In the genomic region with DNA sequence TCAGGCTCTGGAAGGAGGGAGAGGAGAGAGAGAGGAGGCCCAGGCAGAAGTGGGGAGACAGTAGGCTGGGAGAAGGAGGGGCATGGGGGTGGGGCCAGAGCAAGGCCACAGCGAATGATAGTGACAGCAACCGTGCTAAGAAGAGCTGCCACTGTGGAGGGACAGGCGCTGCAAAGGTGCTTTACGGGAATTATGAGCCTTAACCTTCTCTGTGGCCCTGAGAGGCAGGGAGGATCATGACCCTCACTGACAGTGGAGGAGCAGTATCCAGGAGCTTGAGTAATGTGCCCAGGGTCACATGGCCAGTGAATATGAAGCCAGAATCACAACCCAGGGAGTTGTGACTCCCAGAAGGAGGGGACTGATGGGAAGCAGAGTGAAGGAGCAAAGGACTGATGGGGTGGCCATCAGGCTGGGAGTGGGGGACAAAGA, we compare ENCODE assay signal across 18 cellular contexts. TPM values are rescaled to one million over a fixed set of nuclear protein-coding genes. Genes with fewer than 3 reads are reported as not detected.
DNase-seq lines count a peak whose midpoint lies in the region; ATAC-seq, FAIRE-seq and TF ChIP-seq lines count a peak whose summit lies in the region.
"Had no signal": no experiment of that assay in that cellular context is flagged by ENCODE, and none has a peak within 500 bp of the region (broad histone marks: within the 10 kb centered on the region; RNA-seq: fewer than 3 reads in every experiment).

No MANE protein-coding gene starts in this region.

- H2BK20ac ChIP-seq in H1 (ENCODE audit: low read length) = no peak overlapping the region

- peaks cover 53% of the 10 kb centered on the region for H3K4me1 Mint-ChIP-seq in mesothelial cell of epicardium
- peaks cover 34% of the 10 kb centered on the region for H3K4me1 Mint-ChIP-seq in stimulated activated naive CD8-positive, alpha-beta T cell treated with anti-CD3 and anti-CD28 coated beads, Interleukin-15, amount 100 ng/mL, for 72 hours
- H3K4me1 Mint-ChIP-seq in Caco-2 (ENCODE audit: low read depth, unreplicated experiment) = peaks cover 8% of the 10 kb centered on the region

- no peak for ATAC-seq in stimulated activated naive CD8-positive, alpha-beta T cell treated with anti-CD3 and anti-CD28 coated beads, Interleukin-15, amount 100 ng/mL, for 72 hours
- ATAC-seq in HG03025 (IDR thresholded peaks at IDR 0.05; ENCODE audit: low FRiP score, unreplicated experiment) = no peak

- no peak overlapping the region for H3K4me3 ChIP-seq in H1 (ENCODE audit: extremely low read depth in 1 of 4, insufficient read depth in 2 of 4, low read depth in 3 of 4, low read length in 4 of 4)
- H3K4me3 ChIP-seq in uterus = no peak overlapping the region
- no peak overlapping the region for H3K4me3 ChIP-seq in Caco-2 (ENCODE audit: low read depth, low read length)

- H4K20me1 ChIP-seq in H1 (replicated peaks in 1 of 2; ENCODE audit: control insufficient read depth in 1 of 2, insufficient read depth in 2 of 2, low read length in 2 of 2) = no peaks in the 10 kb centered on the region

- H4K5ac ChIP-seq in H1 (ENCODE audit: insufficient read length, low read depth, low read length) = peak overlapping the region; percentile 16

- no peak for TF ChIP-seq EP300 in H1 (IDR thresholded peaks at IDR 0.05; ENCODE audit: borderline replicate concordance in 1 of 2, low read depth in 2 of 2, low read length in 2 of 2)

- no peak overlapping the region; a peak in 1 of 4 replicates for H3K4me2 ChIP-seq in H1 (ENCODE audit: insufficient read depth in 1 of 2, low read depth in 2 of 2, low read length in 2 of 2)

- H4K8ac ChIP-seq in H1 (ENCODE audit: extremely low read depth, insufficient read depth, low read length) = no peak overlapping the region

- H3K4me3 Mint-ChIP-seq in mesothelial cell of epicardium (no peak overlapping the region), Caco-2 (ENCODE audit: unreplicated experiment) (no peak overlapping the region)
- H3K4me3 Mint-ChIP-seq in stimulated activated naive CD8-positive, alpha-beta T cell treated with anti-CD3 and anti-CD28 coated beads, Interleukin-15, amount 100 ng/mL, for 72 hours = no peak overlapping the region
- H3K4me3 Mint-ChIP-seq: activated CD4-positive, alpha-beta T cell treated with anti-CD3 and anti-CD28 coated beads, Interleukin-2, amount 10 ng/mL, durations not matched to agents 7 days and 5 days; HFFc6; memory B cell had no signal

- H3K18ac ChIP-seq in H1 (ENCODE audit: extremely low read depth, low read length) = no peak overlapping the region

- no peaks in the 10 kb centered on the region for H3K9me3 Mint-ChIP-seq in mesothelial cell of epicardium
- no peaks in the 10 kb centered on the region for H3K9me3 Mint-ChIP-seq in stimulated activated naive CD8-positive, alpha-beta T cell treated with anti-CD3 and anti-CD28 coated beads, Interleukin-15, amount 100 ng/mL, for 72 hours
- no peaks in the 10 kb centered on the region for H3K9me3 Mint-ChIP-seq in Caco-2 (ENCODE audit: unreplicated experiment)
- H3K9me3 Mint-ChIP-seq: activated CD4-positive, alpha-beta T cell treated with anti-CD3 and anti-CD28 coated beads, Interleukin-2, amount 10 ng/mL, durations not matched to agents 7 days and 5 days; HFFc6; memory B cell had no signal

- no peak overlapping the region for H3K56ac ChIP-seq in H1 (replicated peaks; ENCODE audit: insufficient read length, low read depth, low read length)

- no peak overlapping the region for H3K14ac ChIP-seq in H1 (ENCODE audit: insufficient read length)

- no peak overlapping the region for H3K4ac ChIP-seq in H1 (replicated peaks; ENCODE audit: insufficient read length, low read depth, low read length)

- no TSS peak for BruUV-seq in Caco-2 (replicated peaks; lab: Mats Ljungman, UMichigan)

- no peak overlapping the region for H2BK15ac ChIP-seq in H1 (ENCODE audit: low read length)

- POLR2A ChIA-PET in H1 (lab: Charles Lee; ENCODE audit: partially characterized antibody) (interaction anchor here (0.9 to 12.0 kb wide), 7 partner anchors 19 to 93 kb away, joined by 3 to 155 read pairs (median 4); a partner anchor contains a TSS), Caco-2 (lab: Charles Lee) (interaction anchor here (1.4 kb wide), 1 partner anchor 54 kb away, joined by 3 read pairs; a partner anchor contains a TSS)

- TF ChIP-seq CTCF in H1 (IDR thresholded peaks at IDR 0.05; ENCODE audit: control extremely low read depth in 1 of 3, insufficient read depth in 1 of 3, low read depth in 1 of 3, low read length in 3 of 3) (no peak), mesothelial cell of epicardium (IDR thresholded peaks at IDR 0.05; ENCODE audit: unreplicated experiment) (no peak), uterus (IDR thresholded peaks at IDR 0.05) (no peak), Caco-2 (IDR thresholded peaks at IDR 0.05; ENCODE audit: insufficient read depth in 1 of 2, low read depth in 1 of 2, low read length in 1 of 2, severe bottlenecking in 1 of 2, unreplicated experiment in 1 of 2) (no peak)

- no peak for TF ChIP-seq POLR2A in H1 (IDR thresholded peaks at IDR 0.05; ENCODE audit: control extremely low read depth in 1 of 2, low read depth in 2 of 2, low read length in 2 of 2)
- TF ChIP-seq POLR2A in uterus (IDR thresholded peaks at IDR 0.05) = no peak

- no peak overlapping the region for H2AK5ac ChIP-seq in H1 (ENCODE audit: low read depth, low read length)

- H3K27me3 ChIP-seq in H1 (replicated peaks in 1 of 4; ENCODE audit: control insufficient read depth in 3 of 4, extremely low read depth in 1 of 4, insufficient read depth in 3 of 4, low read length in 3 of 4) (no peaks in the 10 kb centered on the region), uterus (no peaks in the 10 kb centered on the region), Caco-2 (replicated peaks; ENCODE audit: control insufficient read depth, insufficient read depth, low read length) (no peaks in the 10 kb centered on the region)

- WGBS in H1 (ENCODE audit: extremely low coverage in 1 of 2, insufficient coverage in 1 of 2, insufficient read length in 1 of 2, insufficient replicate concordance in 2 of 2, low coverage in 1 of 2, low lambda C conversion rate in 2 of 2, missing lambda C conversion rate in 1 of 2), 2 experiments = 47% methylated on average over 3 of the region's 4 CpGs; no CpG with 5 or more reads in 1 of the 2 experiments

- DNase-seq in NAMALWA (ENCODE audit: low spot score) (peak; percentile 66), H1 (ENCODE audit: low read depth in 1 of 2, low spot score in 2 of 2) (no peak), mesothelial cell of epicardium (ENCODE audit: low spot score in 2 of 2, unreplicated experiment in 2 of 2) (no peak), uterus (peak; percentile 36 to 51), Caco-2 (no peak)
- no peak for DNase-seq in stimulated activated naive CD8-positive, alpha-beta T cell treated with anti-CD3 and anti-CD28 coated beads, Interleukin-15, amount 100 ng/mL, for 72 hours
- DNase-seq: activated CD4-positive, alpha-beta T cell treated with anti-CD3 and anti-CD28 coated beads, Interleukin-2, amount 10 ng/mL, durations not matched to agents 7 days and 5 days; activated gamma-delta T cell treated with Interleukin-2 at 50 U/mL for 16 hours; GF-D8; HFFc6; NCI-H1436; RPMI8226; stimulated activated naive CD8-positive, alpha-beta T cell treated with anti-CD3 and anti-CD28 coated beads, Interleukin-15, Interleukin-2, amounts not matched to agents 100 U/mL and 50 U/mL, for 24 hours had no signal

- H3K9ac ChIP-seq in H1 (replicated peaks in 1 of 4; ENCODE audit: extremely low read depth in 1 of 4, low read depth in 3 of 4, low read length in 3 of 4) = no peak overlapping the region

- 0 out of 2 replicates have a peak overlapping the region, but pooled peaks have one; percentile 13 for H2BK12ac ChIP-seq in H1 (ENCODE audit: low read depth, low read length)

- no peaks in the 10 kb centered on the region for H3K79me2 ChIP-seq in H1 (ENCODE audit: control insufficient read depth in 1 of 2, insufficient read depth in 2 of 2, low read length in 2 of 2)

- no peak overlapping the region for H4K91ac ChIP-seq in H1 (replicated peaks; ENCODE audit: insufficient read length, low read length)

- TF ChIP-seq RAD21 in H1 (IDR thresholded peaks at IDR 0.05 in 1 of 2, conservative IDR thresholded peaks at IDR 0.05 in 1 of 2; ENCODE audit: low read depth in 2 of 2, low read length in 2 of 2) = no peak

- no peaks in the 10 kb centered on the region for H3K27me3 Mint-ChIP-seq in mesothelial cell of epicardium (ENCODE audit: low read depth)
- H3K27me3 Mint-ChIP-seq in stimulated activated naive CD8-positive, alpha-beta T cell treated with anti-CD3 and anti-CD28 coated beads, Interleukin-15, amount 100 ng/mL, for 72 hours = no peaks in the 10 kb centered on the region
- peaks cover 3% of the 10 kb centered on the region for H3K27me3 Mint-ChIP-seq in Caco-2 (ENCODE audit: insufficient read depth, unreplicated experiment)
- H3K27me3 Mint-ChIP-seq: activated CD4-positive, alpha-beta T cell treated with anti-CD3 and anti-CD28 coated beads, Interleukin-2, amount 10 ng/mL, durations not matched to agents 7 days and 5 days; B cell; memory B cell had no signal

- no peaks in the 10 kb centered on the region for H3K36me3 Mint-ChIP-seq in mesothelial cell of epicardium
- no peaks in the 10 kb centered on the region for H3K36me3 Mint-ChIP-seq in Caco-2 (ENCODE audit: insufficient read depth, unreplicated experiment)
- H3K36me3 Mint-ChIP-seq: memory B cell had no signal

- intact Hi-C loops in uterus (cut with DNase I; ENCODE audit: low total_unique reads) = loop anchor here (2.0 kb wide), 1 partner anchor 93 kb away; no protein-coding TSS in a partner anchor
- intact Hi-C loops in Caco-2 (cut with micrococcal nuclease; ENCODE audit: unreplicated experiment) = no loop called here

- H2AFZ ChIP-seq in H1 (ENCODE audit: low read length) = no peak overlapping the region

- CTCF ChIA-PET in H1 (lab: Charles Lee; ENCODE audit: partially characterized antibody) (interaction anchor here (0.6 to 26.6 kb wide), 24 partner anchors 9 to 388 kb away, joined by 3 to 706 read pairs (median 8); a partner anchor contains a TSS), Caco-2 (lab: Charles Lee) (interaction anchor here (0.5 to 2.8 kb wide), 8 partner anchors 19 to 244 kb away, joined by 3 to 48 read pairs (median 8); a partner anchor contains a TSS)

- no peaks in the 10 kb centered on the region for H3K79me1 ChIP-seq in H1 (ENCODE audit: low read depth, low read length)

- no peaks in the 10 kb centered on the region for H3K9me3 ChIP-seq in H1 (ENCODE audit: insufficient read depth in 2 of 2, low read depth in 1 of 2, low read length in 1 of 2)
- H3K9me3 ChIP-seq in uterus = no peaks in the 10 kb centered on the region
- no peaks in the 10 kb centered on the region for H3K9me3 ChIP-seq in Caco-2

- no peak for FAIRE-seq in H1 (lab: Jason Lieb, UNC)
- FAIRE-seq: kidney, TTC549 had no signal

- H3K4me1 ChIP-seq in H1 (replicated peaks in 1 of 4; ENCODE audit: control insufficient read depth in 3 of 4, insufficient read depth in 4 of 4, low read length in 3 of 4) (peaks cover 0 to 17% (median under 1%) of the 10 kb centered on the region in 4 experiments; a peak in 5 of 7 replicates), uterus (no peaks in the 10 kb centered on the region), Caco-2 (no peaks in the 10 kb centered on the region)

- no peaks in the 10 kb centered on the region for H3K36me3 ChIP-seq in H1 (ENCODE audit: control insufficient read depth in 2 of 4, insufficient read depth in 4 of 4, low read length in 3 of 4)
- no peaks in the 10 kb centered on the region for H3K36me3 ChIP-seq in uterus
- H3K36me3 ChIP-seq in Caco-2 (ENCODE audit: control insufficient read depth, insufficient read depth, low read length) = no peaks in the 10 kb centered on the region

- H2BK120ac ChIP-seq in H1 (replicated peaks; ENCODE audit: low read depth, low read length) = no peak overlapping the region

- no peaks in the 10 kb centered on the region for H3K23me2 ChIP-seq in H1 (ENCODE audit: low read depth, low read length)

- no peak overlapping the region for H3K23ac ChIP-seq in H1 (ENCODE audit: insufficient read length)

- H3K27ac Mint-ChIP-seq in mesothelial cell of epicardium (peak overlapping the region; percentile 87), Caco-2 (ENCODE audit: unreplicated experiment) (no peak overlapping the region)
- H3K27ac Mint-ChIP-seq in stimulated activated naive CD8-positive, alpha-beta T cell treated with anti-CD3 and anti-CD28 coated beads, Interleukin-15, amount 100 ng/mL, for 72 hours = peak overlapping the region in 1 of 2 donors; percentile 67
- H3K27ac Mint-ChIP-seq: activated CD4-positive, alpha-beta T cell treated with anti-CD3 and anti-CD28 coated beads, Interleukin-2, amount 10 ng/mL, durations not matched to agents 7 days and 5 days had no signal

- H3K27ac ChIP-seq in H1 (ENCODE audit: low read depth, low read length) = no peak overlapping the region
- peak overlapping the region; percentile 22 to 59 for H3K27ac ChIP-seq in uterus

- H2BK5ac ChIP-seq in H1 (ENCODE audit: low read depth, low read length) = peak overlapping the region; percentile 22; the same call in 1 of the 2 replicates

RNA-seq across cellular contexts. Expression of a gene that starts 53.4 kb away (rescaled TPM):
- 1,426 and 1,499 TPM in 2 replicates for total RNA-seq in H1 (2021; fragmentation: NEBNext Ultra II Directional; extraction: Animal tissue kit (Norgen Biotek cat#: 25700))
- 760 and 1,192 TPM in 2 replicates for polyA plus RNA-seq in H1 (2011; rRNA removed)
- polyA plus RNA-seq in H1 (2011; cell fraction: cytosol; rRNA removed) = 1,814 TPM
- 646 TPM for polyA plus RNA-seq in H1 (2011; cell fraction: nucleus; rRNA removed)
- polyA plus RNA-seq in H1 (2012, experiment 1 of 2) = 3,433 to 4,890 TPM (median 3,853 TPM) in 4 replicates
- polyA plus RNA-seq in H1 (2012, experiment 2 of 2) = 1,251 TPM
- polyA plus RNA-seq in H1 (2013, experiment 1 of 2) = 2,145 TPM
- polyA plus RNA-seq in H1 (2013, experiment 2 of 2) = 2,259 TPM
- 465 and 598 TPM in 2 replicates for polyA minus RNA-seq in H1 (2011; rRNA and poly(A)+ RNA removed)
- polyA minus RNA-seq in H1 (2011; cell fraction: cytosol; rRNA and poly(A)+ RNA removed) = 496 TPM
- polyA minus RNA-seq in H1 (2011; cell fraction: nucleus; rRNA and poly(A)+ RNA removed) = 375 TPM
- total RNA-seq in mesothelial cell of epicardium = 1,158 to 1,228 TPM (median 1,198 TPM) in 3 replicates
- 1,000 to 10,000 TPM in 3 of 4 donors, 100 to 1,000 TPM in 1; 710 to 1,429 (median 1,220) TPM for total RNA-seq in uterus
- 1,040 and 1,063 TPM in 2 replicates for total RNA-seq in Caco-2 (2022)

Comparison
In these comparisons a context has a peak if more than half of its experiments do, and no peak if none do; other contexts are left out.
1. DNase-seq: peak in NAMALWA (single experiment) and uterus (2 of 2); none in H1 (0 of 2), mesothelial cell of epicardium (0 of 2), stimulated activated naive CD8-positive, alpha-beta T cell treated with anti-CD3 and anti-CD28 coated beads, Interleukin-15, amount 100 ng/mL, for 72 hours (0 of 2) and Caco-2 (0 of 2).